In the genomic region with DNA sequence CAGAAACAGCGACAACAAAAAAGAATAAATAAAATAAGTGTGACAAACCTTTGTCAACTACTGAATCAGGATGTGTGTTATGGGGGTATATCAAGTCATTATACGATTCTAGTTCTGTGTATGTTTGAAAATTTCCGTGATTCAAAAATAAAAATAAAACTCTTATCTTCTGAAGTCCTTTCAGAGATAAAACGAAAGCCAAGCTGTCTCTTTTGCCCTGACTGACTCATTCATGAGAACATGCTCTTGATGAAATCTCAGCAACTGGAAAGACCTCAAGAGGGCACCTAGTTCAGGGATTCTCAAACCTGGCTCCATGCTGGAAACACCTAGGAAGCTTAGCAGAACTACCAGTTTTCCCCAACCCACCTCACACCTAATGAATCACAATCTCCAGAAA, we compare ENCODE assay signal across 1 cellular context.
TF ChIP-seq lines count a peak whose summit lies in the region.

No MANE protein-coding gene starts in this region.

TF ChIP-seq in WTC11, 78 proteins besides CTCF, POLR2A, EP300 and RAD21 (continued from another document):
- TF ChIP-seq, protein P1, sequence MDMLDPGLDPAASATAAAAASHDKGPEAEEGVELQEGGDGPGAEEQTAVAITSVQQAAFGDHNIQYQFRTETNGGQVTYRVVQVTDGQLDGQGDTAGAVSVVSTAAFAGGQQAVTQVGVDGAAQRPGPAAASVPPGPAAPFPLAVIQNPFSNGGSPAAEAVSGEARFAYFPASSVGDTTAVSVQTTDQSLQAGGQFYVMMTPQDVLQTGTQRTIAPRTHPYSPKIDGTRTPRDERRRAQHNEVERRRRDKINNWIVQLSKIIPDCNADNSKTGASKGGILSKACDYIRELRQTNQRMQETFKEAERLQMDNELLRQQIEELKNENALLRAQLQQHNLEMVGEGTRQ (CRISPR knock-in tag; IDR thresholded peaks at IDR 0.05): no peak
- TF ChIP-seq ELF4 (CRISPR knock-in tag; IDR thresholded peaks at IDR 0.05; ENCODE audit: low read depth) (no peak), MYBL2 (CRISPR knock-in tag; IDR thresholded peaks at IDR 0.05) (no peak), CBFB (CRISPR knock-in tag; IDR thresholded peaks at IDR 0.05; ENCODE audit: low read depth) (no peak), EMX1 (CRISPR knock-in tag; IDR thresholded peaks at IDR 0.05) (no peak), JAZF1 (CRISPR knock-in tag; IDR thresholded peaks at IDR 0.05) (no peak), TEAD1 (CRISPR knock-in tag; IDR thresholded peaks at IDR 0.05) (no peak), ZNF232 (CRISPR knock-in tag; IDR thresholded peaks at IDR 0.05) (no peak), TCF7 (CRISPR knock-in tag; IDR thresholded peaks at IDR 0.05; ENCODE audit: low read depth) (no peak), FOXK1 (CRISPR knock-in tag; IDR thresholded peaks at IDR 0.05) (no peak)
- TF ChIP-seq, protein P2, sequence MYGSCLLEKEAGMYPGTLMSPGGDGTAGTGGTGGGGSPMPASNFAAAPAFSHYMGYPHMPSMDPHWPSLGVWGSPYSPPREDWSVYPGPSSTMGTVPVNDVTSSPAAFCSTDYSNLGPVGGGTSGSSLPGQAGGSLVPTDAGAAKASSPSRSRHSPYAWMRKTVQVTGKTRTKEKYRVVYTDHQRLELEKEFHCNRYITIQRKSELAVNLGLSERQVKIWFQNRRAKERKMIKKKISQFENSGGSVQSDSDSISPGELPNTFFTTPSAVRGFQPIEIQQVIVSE (CRISPR knock-in tag; IDR thresholded peaks at IDR 0.05; ENCODE audit: borderline replicate concordance): no peak
